ENCODE assay signal across 8 cellular contexts in genomic region chr1:94105957-94106529, GRCh38. TPM values are rescaled to one million over a fixed set of nuclear protein-coding genes. Genes with fewer than 3 reads are reported as not detected.
DNase-seq lines count a peak whose midpoint lies in the region; ATAC-seq and TF ChIP-seq lines count a peak whose summit lies in the region.
"Had no signal": no experiment of that assay in that cellular context is flagged by ENCODE, and none has a peak within 500 bp of the region (broad histone marks: within the 10 kb centered on the region; RNA-seq: fewer than 3 reads in every experiment).

No MANE protein-coding gene starts in this region.

- H3K4me3 ChIP-seq in SK-N-MC, result peak overlapping the region; percentile 38
- H3K4me3 ChIP-seq in osteoblast (ENCODE audit: insufficient read depth, low read length), result no peak overlapping the region

- no peaks in the 10 kb centered on the region for H3K27me3 ChIP-seq in osteoblast (ENCODE audit: insufficient read depth, low read length)

- H4K20me1 ChIP-seq in osteoblast (ENCODE audit: insufficient read depth, low read length), result no peaks in the 10 kb centered on the region

- H3K27ac ChIP-seq in SK-N-MC (no peak overlapping the region), osteoblast (ENCODE audit: low read depth, low read length) (no peak overlapping the region)

- ATAC-seq in GM18502 (IDR thresholded peaks at IDR 0.05; ENCODE audit: poor library complexity, unreplicated experiment) (peak; percentile 67), HG02884 (IDR thresholded peaks at IDR 0.05; ENCODE audit: unreplicated experiment) (peak; percentile 66)

- peak; percentile 67 for DNase-seq in SK-N-MC (ENCODE audit: low read depth, low spot score)
- no peak for DNase-seq in osteoblast (ENCODE audit: insufficient read length, low spot score, missing footprints)
- DNase-seq in KG1 (lab: John Stamatoyannopoulos, UW), result no peak
- DNase-seq in activated CD4-positive, CD25-positive, alpha-beta regulatory T cell (lab: John Stamatoyannopoulos, UW), result no peak
- DNase-seq in NCI-H524 treated with DMSO at 0.1 percent for 48 hours (lab: John Stamatoyannopoulos, UW), result no peak

- no peak overlapping the region for H3K9ac ChIP-seq in SK-N-MC (ENCODE audit: insufficient read length)

- H3K36me3 ChIP-seq in SK-N-MC (ENCODE audit: insufficient read depth, low read length), result no peaks in the 10 kb centered on the region
- no peaks in the 10 kb centered on the region for H3K36me3 ChIP-seq in osteoblast (ENCODE audit: insufficient read depth, low read length)

- no peaks in the 10 kb centered on the region for H3K79me2 ChIP-seq in osteoblast (ENCODE audit: insufficient read depth, low read length)

- TF ChIP-seq CTCF in osteoblast (IDR thresholded peaks at IDR 0.05; ENCODE audit: extremely low read depth, low read depth, low read length), result no peak

- H3K4me1 ChIP-seq in osteoblast (ENCODE audit: insufficient read depth, low read length), result peaks cover 12% of the 10 kb centered on the region

- peak overlapping the region; percentile 26 for H2AFZ ChIP-seq in osteoblast (ENCODE audit: low read length)

- no peak overlapping the region for H3K4me2 ChIP-seq in osteoblast (ENCODE audit: insufficient read depth, low read length)

- no peaks in the 10 kb centered on the region for H3K9me3 ChIP-seq in SK-N-MC (ENCODE audit: low read depth, low read length)
- H3K9me3 ChIP-seq in osteoblast (ENCODE audit: low read depth, low read length), result no peaks in the 10 kb centered on the region

RNA-seq across cellular contexts. Expression of gene ABCA4, which starts 14.9 kb away (rescaled TPM):
- total RNA-seq in osteoblast, result under 0.01 and 1.1 TPM in 2 replicates
- total RNA-seq: NCI-H460 had no signal
